Comparison of ENCODE assay signal across 23 cellular contexts in genomic region chr18:66160007-66160406, GRCh38.
DNase-seq lines count a peak whose midpoint lies in the region; ATAC-seq, FAIRE-seq and TF ChIP-seq lines count a peak whose summit lies in the region.
"Had no signal": no experiment of that assay in that cellular context is flagged by ENCODE, and none has a peak within 500 bp of the region (broad histone marks: within the 10 kb centered on the region; RNA-seq: fewer than 3 reads in every experiment).

No MANE protein-coding gene starts in this region.

- peaks cover 45% of the 10 kb centered on the region for H3K4me1 ChIP-seq in SJCRH30
- H3K4me1 ChIP-seq in GM12878 (ENCODE audit: control insufficient read depth, insufficient read depth, low read length), result no peaks in the 10 kb centered on the region
- no peaks in the 10 kb centered on the region for H3K4me1 ChIP-seq in tibial nerve
- H3K4me1 ChIP-seq: A549; BLaER1 treated with 17β-estradiol and CSF1 and Interleukin-3, amounts not matched to agents 10 nM and 100 nM had no signal

- no TSS peak for BruUV-seq in GM12878 (replicated peaks; lab: Mats Ljungman, UMichigan)

- H3K79me2 ChIP-seq in GM12878 (ENCODE audit: control insufficient read depth, insufficient read depth, low read length), result no peaks in the 10 kb centered on the region

- no peak for TF ChIP-seq EP300 in GM12878 (IDR thresholded peaks at IDR 0.05; ENCODE audit: borderline replicate concordance in 1 of 2, control insufficient read depth in 1 of 2, low read depth in 2 of 2, low read length in 2 of 2)
- TF ChIP-seq EP300 in tibial nerve (IDR thresholded peaks at IDR 0.05), result no peak

- peak overlapping the region; percentile 90 for H3K27ac ChIP-seq in SJCRH30
- H3K27ac ChIP-seq in GM12878 (ENCODE audit: control insufficient read depth, insufficient read depth), result no peak overlapping the region
- H3K27ac ChIP-seq in tibial nerve, result no peak overlapping the region
- H3K27ac ChIP-seq: 22Rv1; A549; BLaER1 treated with 17β-estradiol and CSF1 and Interleukin-3, amounts not matched to agents 10 nM and 100 nM; C4-2B had no signal

- no peaks in the 10 kb centered on the region for H3K36me3 ChIP-seq in SJCRH30
- H3K36me3 ChIP-seq in GM12878 (ENCODE audit: control insufficient read depth in 2 of 2, insufficient read depth in 2 of 2, low read length in 1 of 2), result no peaks in the 10 kb centered on the region
- H3K36me3 ChIP-seq in tibial nerve, result no peaks in the 10 kb centered on the region
- H3K36me3 ChIP-seq: BLaER1 treated with 17β-estradiol and CSF1 and Interleukin-3, amounts not matched to agents 10 nM and 100 nM had no signal

- TF ChIP-seq RAD21 in GM12878 (IDR thresholded peaks at IDR 0.05; ENCODE audit: insufficient read depth, low read depth, low read length), result no peak

- no peak overlapping the region for H3K4me2 ChIP-seq in GM12878 (ENCODE audit: control insufficient read depth, insufficient read depth)
- H3K4me2 ChIP-seq: A549; BLaER1 treated with 17β-estradiol and CSF1 and Interleukin-3, amounts not matched to agents 10 nM and 100 nM had no signal

- 55% methylated on average over 3 of the region's 3 CpGs for WGBS in GM12878 (ENCODE audit: insufficient coverage, insufficient replicate concordance, low lambda C conversion rate, missing lambda C conversion rate)
- whole genome bisulfite sequencing in tibial nerve, 2 donors, result 88 to 90% methylated on average over 3 of the region's 3 CpGs

- POLR2A ChIA-PET in GM12878 (lab: Charles Lee), result no interaction called here
- POLR2A ChIA-PET in WTC11 (lab: Charles Lee), result no interaction called here

- no peak for TF ChIP-seq CTCF in GM12878 (IDR thresholded peaks at IDR 0.05 in 2 of 3, conservative IDR thresholded peaks at IDR 0.05 in 1 of 3; ENCODE audit: control insufficient read depth in 2 of 3, extremely low read depth in 1 of 3, insufficient read depth in 1 of 3, low read depth in 3 of 3, low read length in 3 of 3)
- TF ChIP-seq CTCF in tibial nerve (IDR thresholded peaks at IDR 0.05), result no peak
- no peak for TF ChIP-seq CTCF in WTC11 (IDR thresholded peaks at IDR 0.05)

- H3K4me1 Mint-ChIP-seq in WTC11, result no peaks in the 10 kb centered on the region
- H3K4me1 Mint-ChIP-seq: B cell; CD8-positive, alpha-beta memory T cell had no signal

- SMC1A ChIA-PET in GM12878 (lab: Charles Lee; ENCODE audit: uncharacterized antibody, unreplicated experiment), result interaction anchor here (1.7 kb wide), 1 partner anchor 17 kb away, joined by 3 read pairs; no protein-coding TSS in a partner anchor

- H3K9me3 Mint-ChIP-seq in WTC11, result peaks cover 6% of the 10 kb centered on the region

- no peak overlapping the region for H2AFZ ChIP-seq in GM12878 (ENCODE audit: control insufficient read depth, low read depth, low read length)

- CTCF ChIA-PET in GM12878 (lab: Yijun Ruan, JAX) (no interaction called here), WTC11 (lab: Charles Lee) (no interaction called here)

- in situ Hi-C loops in GM12878 (cut with MboI), result no loop called here

- FAIRE-seq in GM12878 (lab: Jason Lieb, UNC), result no peak
- FAIRE-seq: A549, GM12891 had no signal

- H3K9ac ChIP-seq in GM12878 (ENCODE audit: control insufficient read depth, insufficient read depth, low read length), result no peak overlapping the region
- H3K9ac ChIP-seq: BLaER1 treated with 17β-estradiol and CSF1 and Interleukin-3, amounts not matched to agents 10 nM and 100 nM had no signal

- H3K36me3 Mint-ChIP-seq in WTC11, result peaks cover 4% of the 10 kb centered on the region; the same call in 1 of the 2 replicates
- H3K36me3 Mint-ChIP-seq: CD8-positive, alpha-beta memory T cell had no signal

- TF ChIP-seq POLR2A in GM12878 (IDR thresholded peaks at IDR 0.05; ENCODE audit: low read depth, low read length), result no peak
- no peak for TF ChIP-seq POLR2A in tibial nerve (IDR thresholded peaks at IDR 0.05)

- H3K9me3 ChIP-seq in SJCRH30 (replicated peaks), result no peaks in the 10 kb centered on the region; the same call in 1 of the 2 replicates
- no peaks in the 10 kb centered on the region for H3K9me3 ChIP-seq in GM12878 (replicated peaks; ENCODE audit: control insufficient read depth, insufficient read depth, low read length)
- H3K9me3 ChIP-seq in tibial nerve, result peaks cover 0 to 3% (median 0%) of the 10 kb centered on the region in 4 donors
- H3K9me3 ChIP-seq: A549; BLaER1 treated with 17β-estradiol and CSF1 and Interleukin-3, amounts not matched to agents 10 nM and 100 nM had no signal

- H3K27me3 ChIP-seq in SJCRH30, result no peaks in the 10 kb centered on the region
- no peaks in the 10 kb centered on the region for H3K27me3 ChIP-seq in GM12878 (replicated peaks in 1 of 2; ENCODE audit: control insufficient read depth in 2 of 2, insufficient read depth in 2 of 2, low read length in 1 of 2)
- no peaks in the 10 kb centered on the region for H3K27me3 ChIP-seq in tibial nerve
- H3K27me3 ChIP-seq: BLaER1 treated with 17β-estradiol and CSF1 and Interleukin-3, amounts not matched to agents 10 nM and 100 nM had no signal

- RAD21 ChIA-PET in GM12878 (lab: Charles Lee; ENCODE audit: unreplicated experiment), result no interaction called here

- no peaks in the 10 kb centered on the region for H3K27me3 Mint-ChIP-seq in WTC11 (ENCODE audit: low read depth)
- H3K27me3 Mint-ChIP-seq: B cell; CD4-positive, alpha-beta T cell; CD8-positive, alpha-beta memory T cell had no signal

- no peak overlapping the region for H3K4me3 Mint-ChIP-seq in WTC11
- H3K4me3 Mint-ChIP-seq: B cell; CD4-positive, alpha-beta T cell; CD8-positive, alpha-beta memory T cell had no signal

- ATAC-seq in GM18868 (IDR thresholded peaks at IDR 0.05; ENCODE audit: unreplicated experiment), result peak; percentile 34
- peak; percentile 79 for ATAC-seq in GM12878
- ATAC-seq in WTC11, result no peak
- ATAC-seq: A549 had no signal

- H3K27ac Mint-ChIP-seq in WTC11, result no peak overlapping the region
- H3K27ac Mint-ChIP-seq: B cell; CD4-positive, alpha-beta T cell; CD8-positive, alpha-beta memory T cell had no signal

- H3K4me3 ChIP-seq in SJCRH30 (peak overlapping the region; percentile 46), GM12878 (no peak overlapping the region), tibial nerve (no peak overlapping the region)
- H3K4me3 ChIP-seq: A549; BLaER1 treated with 17β-estradiol and CSF1 and Interleukin-3, amounts not matched to agents 10 nM and 100 nM had no signal

- no peaks in the 10 kb centered on the region for H4K20me1 ChIP-seq in GM12878 (ENCODE audit: control insufficient read depth, insufficient read depth)
- H4K20me1 ChIP-seq: BLaER1 treated with 17β-estradiol and CSF1 and Interleukin-3, amounts not matched to agents 10 nM and 100 nM had no signal

- DNase-seq in SJCRH30, result peak in 1 of 2 experiments; percentile 46
- DNase-seq in GM12878 (ENCODE audit: low read depth, low spot score), result no peak
- DNase-seq in tibial nerve (ENCODE audit: low spot score in 2 of 2), result no peak
- DNase-seq in NCI-H187 treated with DMSO at 0.1 percent for 48 hours (lab: John Stamatoyannopoulos, UW), result no peak
- no peak for DNase-seq in WTC11 (ENCODE audit: low spot score)
- DNase-seq: AML-193; CD4-positive, alpha-beta T cell; CD8-positive, alpha-beta memory T cell; COR-L47; DMS 273 treated with DMSO at 0.1 percent for 48 hours; DMS153; DMS53; DMS79; DND-41; EL; GDM1 had no signal

- intact Hi-C loops in GM12878 (cut with micrococcal nuclease; ENCODE audit: unreplicated experiment), result no loop called here

TF ChIP-seq in GM12878, 131 proteins besides CTCF, POLR2A, EP300 and RAD21:
- peak; percentile 54 for TF ChIP-seq RELB (IDR thresholded peaks at IDR 0.05; ENCODE audit: low read depth)
- no peak for TF ChIP-seq MTA3 (IDR thresholded peaks at IDR 0.05; ENCODE audit: borderline replicate concordance, low read length)

TF ChIP-seq in WTC11, 78 proteins besides CTCF, POLR2A, EP300 and RAD21 (continues in another document):
- TF ChIP-seq E2F1 (CRISPR knock-in tag; IDR thresholded peaks at IDR 0.05) (no peak), ZNF396 (CRISPR knock-in tag; IDR thresholded peaks at IDR 0.05; ENCODE audit: borderline replicate concordance) (no peak), PRDM15 (CRISPR knock-in tag; IDR thresholded peaks at IDR 0.05) (no peak), CREM (CRISPR knock-in tag; IDR thresholded peaks at IDR 0.05) (no peak), MAX (CRISPR knock-in tag; IDR thresholded peaks at IDR 0.05) (no peak)
